In genomic region chr1:114093624-114094302, GRCh38 we compare ENCODE assay signal across 14 cellular contexts.
DNase-seq lines count a peak whose midpoint lies in the region; TF ChIP-seq lines count a peak whose summit lies in the region.
"Had no signal": no experiment of that assay in that cellular context is flagged by ENCODE, and none has a peak within 500 bp of the region (broad histone marks: within the 10 kb centered on the region; RNA-seq: fewer than 3 reads in every experiment).

No MANE protein-coding gene starts in this region.

- no peak overlapping the region for H3K4me3 Mint-ChIP-seq in nephron progenitor cell
- H3K4me3 Mint-ChIP-seq: T-helper 17 cell had no signal

- H3K27me3 Mint-ChIP-seq in nephron progenitor cell (ENCODE audit: low read depth, poor library complexity): peaks cover 5% of the 10 kb centered on the region

- POLR2A ChIA-PET in RWPE1 (lab: Yijun Ruan, JAX; ENCODE audit: low non-redundant PET): no interaction called here

- no peak overlapping the region for H3K27ac Mint-ChIP-seq in nephron progenitor cell
- H3K27ac Mint-ChIP-seq: T-helper 17 cell had no signal

- CTCF ChIA-PET in RWPE1 (lab: Yijun Ruan, JAX): no interaction called here

- no peak for TF ChIP-seq CTCF in AG09309 (IDR thresholded peaks at IDR 0.05; ENCODE audit: control insufficient read depth, insufficient read depth, low read depth, low read length, missing control alignments)
- peak; percentile 21; the same call in 1 of the 2 replicates for TF ChIP-seq CTCF in GM12875 (IDR thresholded peaks at IDR 0.05; ENCODE audit: borderline replicate concordance, insufficient read depth, low read depth, low read length)
- TF ChIP-seq CTCF in RWPE1 (conservative IDR thresholded peaks at IDR 0.05; ENCODE audit: low read depth): no peak
- no peak for TF ChIP-seq CTCF in nephron progenitor cell (IDR thresholded peaks at IDR 0.05)

- peaks cover 50% of the 10 kb centered on the region for H3K4me1 Mint-ChIP-seq in nephron progenitor cell

- H3K36me3 Mint-ChIP-seq in nephron progenitor cell (ENCODE audit: low read depth): peaks cover 84% of the 10 kb centered on the region

- H3K4me3 ChIP-seq in AG09309 (ENCODE audit: control insufficient read depth, low read depth, low read length) (no peak overlapping the region), GM12875 (ENCODE audit: low read depth, low read length) (no peak overlapping the region)
- H3K4me3 ChIP-seq: thoracic aorta had no signal

- no peak overlapping the region for H3K27ac ChIP-seq in RWPE1
- H3K27ac ChIP-seq: thoracic aorta had no signal

- H3K9me3 Mint-ChIP-seq in nephron progenitor cell: no peaks in the 10 kb centered on the region

- DNase-seq in AG09309 (ENCODE audit: low read depth): peak; percentile 7
- DNase-seq in RWPE1 (ENCODE audit: low spot score): peak; percentile 34
- DNase-seq in iris pigment epithelial cell (ENCODE audit: low read depth): peak; percentile 13
- DNase-seq in DMS79 (lab: John Stamatoyannopoulos, UW): no peak
- no peak for DNase-seq in NCI-H1694 treated with DMSO at 0.1 percent for 48 hours (lab: John Stamatoyannopoulos, UW)
- no peak for DNase-seq in NCI-H2171 treated with DMSO at 0.1 percent for 48 hours (lab: John Stamatoyannopoulos, UW)
- no peak for DNase-seq in nephron progenitor cell
- DNase-seq: activated CD8-positive, alpha-beta memory T cell treated with anti-CD3 and anti-CD28 coated beads, Interleukin-2, amount 50 U/mL, for 48 hours; cerebellar nuclear complex; NCI-H345; stimulated activated CD4-positive, alpha-beta T cell treated with anti-CD3 and anti-CD28 coated beads, Interleukin-4, amount 100 ng/mL, for 1 hour; T-helper 17 cell had no signal

Comparison
In these comparisons a context has a peak if more than half of its experiments do, and no peak if none do; other contexts are left out.
1. DNase-seq: peak in AG09309 (single experiment), RWPE1 (single experiment) and iris pigment epithelial cell (single experiment); none in DMS79 (single experiment), NCI-H1694 treated with DMSO at 0.1 percent for 48 hours (single experiment), NCI-H2171 treated with DMSO at 0.1 percent for 48 hours (single experiment) and nephron progenitor cell (single experiment).